ENCODE assay signal across 1 cellular context in the genomic region with DNA sequence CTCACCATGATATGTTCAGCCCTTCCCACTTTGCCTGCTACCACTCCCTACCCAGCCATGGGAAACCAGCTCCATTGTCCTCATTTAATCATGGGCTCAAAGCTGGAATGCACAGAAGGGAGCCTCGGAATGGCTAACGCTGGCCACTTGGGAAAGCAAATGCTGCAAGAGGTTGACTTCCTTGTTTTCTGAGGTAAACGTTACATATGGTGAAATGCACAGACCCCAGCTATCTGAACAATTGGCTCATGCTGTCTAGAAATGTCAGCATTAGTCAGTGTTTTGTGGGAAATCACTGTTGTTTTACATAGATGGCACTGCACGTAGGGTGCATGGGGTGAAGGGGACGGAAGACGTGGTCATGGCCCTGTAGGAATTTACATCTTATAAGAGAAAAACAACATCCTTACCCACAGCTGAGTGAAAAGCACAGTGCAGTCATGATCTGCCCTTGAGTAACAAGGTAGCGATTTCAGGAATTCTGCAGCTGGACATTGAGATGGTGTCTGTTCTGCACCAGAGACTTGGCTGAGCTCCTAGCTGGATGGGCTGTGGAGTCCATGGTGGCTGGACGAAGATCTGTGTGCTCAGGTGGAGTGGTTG.
TF ChIP-seq lines count a peak whose summit lies in the region.

No MANE protein-coding gene starts in this region.

TF ChIP-seq in endothelial cell of umbilical vein, 7 proteins besides CTCF, POLR2A, EP300 and RAD21:
- no peak for TF ChIP-seq EZH2 (IDR thresholded peaks at IDR 0.05; ENCODE audit: borderline replicate concordance, low read depth, low read length, severe bottlenecking)
- TF ChIP-seq FOS (IDR thresholded peaks at IDR 0.05; ENCODE audit: borderline replicate concordance, insufficient read depth, low read length), result no peak
- no peak for TF ChIP-seq GATA2 (IDR thresholded peaks at IDR 0.05; ENCODE audit: insufficient read depth, insufficient read length, low read depth, low read length)
- TF ChIP-seq JUN (IDR thresholded peaks at IDR 0.05; ENCODE audit: borderline replicate concordance, insufficient read depth, insufficient read length, low read depth), result no peak
- TF ChIP-seq, protein P1, sequence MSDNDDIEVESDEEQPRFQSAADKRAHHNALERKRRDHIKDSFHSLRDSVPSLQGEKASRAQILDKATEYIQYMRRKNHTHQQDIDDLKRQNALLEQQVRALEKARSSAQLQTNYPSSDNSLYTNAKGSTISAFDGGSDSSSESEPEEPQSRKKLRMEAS (IDR thresholded peaks at IDR 0.05; ENCODE audit: insufficient read depth, insufficient read length), result no peak
- no peak for TF ChIP-seq POLR2AphosphoS5 (IDR thresholded peaks at IDR 0.05; ENCODE audit: insufficient read depth, low read depth, low read length)
- TF ChIP-seq MYC (IDR thresholded peaks at IDR 0.05; ENCODE audit: low read depth, low read length), result no peak
